Comparison of ENCODE assay signal across 8 cellular contexts in the genomic region with DNA sequence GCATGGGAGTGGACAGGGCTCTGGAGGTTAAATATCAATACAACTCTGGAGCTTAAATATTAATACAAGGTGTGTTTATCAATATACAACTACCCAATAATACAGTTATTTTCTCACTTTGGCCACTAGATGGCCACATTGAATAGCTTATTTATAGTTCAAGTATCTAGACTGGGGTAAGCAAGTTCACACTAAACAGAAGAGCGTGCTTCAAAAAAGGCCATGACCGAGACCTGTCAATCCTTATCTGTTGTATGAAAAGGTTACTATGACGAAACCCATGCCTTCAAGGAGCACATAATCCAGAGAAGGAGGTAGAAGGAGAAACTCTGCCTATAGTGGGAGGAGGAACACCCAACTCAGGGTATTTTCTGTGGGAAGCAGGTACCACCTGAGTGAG. TPM values are rescaled to one million over a fixed set of nuclear protein-coding genes. Genes with fewer than 3 reads are reported as not detected.
DNase-seq lines count a peak whose midpoint lies in the region; ATAC-seq, FAIRE-seq and TF ChIP-seq lines count a peak whose summit lies in the region.
"Had no signal": no experiment of that assay in that cellular context is flagged by ENCODE, and none has a peak within 500 bp of the region (broad histone marks: within the 10 kb centered on the region; RNA-seq: fewer than 3 reads in every experiment).

No MANE protein-coding gene starts in this region.

- H3K4me3 ChIP-seq in keratinocyte (ENCODE audit: control insufficient read depth in 2 of 3, extremely low read depth in 1 of 3, insufficient read depth in 2 of 3, low read depth in 1 of 3, low read length in 3 of 3) (no peak overlapping the region), testis (no peak overlapping the region)

- no peak overlapping the region for H3K4me3 Mint-ChIP-seq in brain

- H3K9me3 Mint-ChIP-seq in brain, result no peaks in the 10 kb centered on the region

- dilution Hi-C loops in keratinocyte (cut with MboI; ENCODE audit: extremely low pct_ligation_motif_present, low sequenced_read_pairs), result loop anchor here (25.0 kb wide), 1 partner anchor 226 kb away; a partner anchor contains a TSS

- H3K27ac ChIP-seq in keratinocyte (ENCODE audit: control insufficient read depth, insufficient read depth, low read length) (peak overlapping the region; percentile 93), testis (no peak overlapping the region)

- H3K36me3 ChIP-seq in keratinocyte (ENCODE audit: control insufficient read depth in 2 of 2, extremely low read depth in 1 of 2, insufficient read depth in 2 of 2, low read length in 2 of 2) (no peaks in the 10 kb centered on the region), testis (ENCODE audit: low read depth, missing control alignments) (no peaks in the 10 kb centered on the region)

- no peak for TF ChIP-seq POLR2A in testis (IDR thresholded peaks at IDR 0.05)

- H3K9me3 ChIP-seq in keratinocyte (ENCODE audit: control insufficient read depth, low read depth, low read length), result no peaks in the 10 kb centered on the region
- no peaks in the 10 kb centered on the region for H3K9me3 ChIP-seq in testis

- H3K27me3 Mint-ChIP-seq in brain, result no peaks in the 10 kb centered on the region

- TF ChIP-seq CTCF in brain (conservative IDR thresholded peaks at IDR 0.05) (peak; percentile 81 to 82), keratinocyte (optimal IDR thresholded peaks at IDR 0.05 in 1 of 3, IDR thresholded peaks at IDR 0.05 in 1 of 3, conservative IDR thresholded peaks at IDR 0.05 in 1 of 3; ENCODE audit: extremely low read depth in 1 of 3, insufficient read depth in 2 of 3, low read length in 3 of 3) (peak in 2 of 3 experiments; percentile 38 to 52), testis (IDR thresholded peaks at IDR 0.05) (peak; percentile 54 to 76 (median 76))

- H3K9ac ChIP-seq in keratinocyte (ENCODE audit: control insufficient read depth, extremely low read depth, insufficient read depth, low read length), result no peak overlapping the region

- H3K27me3 ChIP-seq in keratinocyte (ENCODE audit: control insufficient read depth, extremely low read depth, insufficient read depth, low read length) (no peaks in the 10 kb centered on the region), testis (no peaks in the 10 kb centered on the region)

- 24 to 38% methylated on average over 3 of the region's 3 CpGs for WGBS in testis, 2 donors

- H3K4me1 Mint-ChIP-seq in brain, result peaks cover 24% of the 10 kb centered on the region

- H3K4me2 ChIP-seq in keratinocyte (ENCODE audit: control insufficient read depth, extremely low read depth, insufficient read depth, low read depth, low read length), result peak overlapping the region; percentile 11

- DNase-seq in EL (peak; percentile 67), NCI-H748 treated with DMSO at 0.1 percent for 48 hours (lab: John Stamatoyannopoulos, UW) (peak; percentile 23), keratinocyte (ENCODE audit: low read depth, low spot score) (peak; percentile 56), testis (no peak)

- no peak overlapping the region for H2AFZ ChIP-seq in keratinocyte (ENCODE audit: control insufficient read depth, low read length)

- H3K4me1 ChIP-seq in keratinocyte (ENCODE audit: control insufficient read depth, extremely low read depth, insufficient read depth, low read length) (peaks cover 64% of the 10 kb centered on the region), testis (peaks cover 7% of the 10 kb centered on the region)

- peak; percentile 71 for FAIRE-seq in keratinocyte (lab: Jason Lieb, UNC)
- FAIRE-seq: colon had no signal

- no peaks in the 10 kb centered on the region for H3K36me3 Mint-ChIP-seq in brain

- H3K9me1 ChIP-seq in keratinocyte (ENCODE audit: control insufficient read depth, extremely low read depth, insufficient read depth, low read length), result no peaks in the 10 kb centered on the region

- H3K79me2 ChIP-seq in keratinocyte (ENCODE audit: control insufficient read depth, insufficient read depth, low read length), result no peaks in the 10 kb centered on the region

- H4K20me1 ChIP-seq in keratinocyte (ENCODE audit: control insufficient read depth, extremely low read depth, insufficient read depth, low read length), result no peaks in the 10 kb centered on the region

- intact Hi-C loops in testis (cut with DNase I; ENCODE audit: low total_unique reads), result loop anchor here (10.0 kb wide), 1 partner anchor 224 kb away; no protein-coding TSS in a partner anchor

- peak; percentile 81 for ATAC-seq in GM19463 (IDR thresholded peaks at IDR 0.05; ENCODE audit: unreplicated experiment)
- ATAC-seq in HG03457 (IDR thresholded peaks at IDR 0.05; ENCODE audit: unreplicated experiment), result peak; percentile 85

- no peak overlapping the region for H3K27ac Mint-ChIP-seq in brain

RNA-seq across cellular contexts. Expression of a gene that starts 29.1 kb away (rescaled TPM):
- polyA plus RNA-seq in brain (ENCODE audit: insufficient read depth, low read depth, low replicate concordance) (2.7 TPM), keratinocyte (5.2 to 8.3 TPM (median 7.3 TPM) in 3 replicates), testis (ENCODE audit: insufficient read depth, low read depth, low replicate concordance) (5.8 TPM)
- 3.7 TPM for polyA plus RNA-seq in keratinocyte (2011; ENCODE audit: low read depth)
- polyA plus RNA-seq in keratinocyte (2011; cell fraction: cytosol; rRNA removed), result 2.0 and 6.1 TPM in 2 replicates
- 8.0 and 10.0 TPM in 2 replicates for polyA plus RNA-seq in keratinocyte (2011; cell fraction: nucleus; rRNA removed)
- polyA plus RNA-seq in keratinocyte (2012; ENCODE audit: low replicate concordance), result 3.6 and 6.4 TPM in 2 replicates
- polyA minus RNA-seq in keratinocyte, result 13.1 to 28.4 TPM (median 22.4 TPM) in 3 replicates
- polyA minus RNA-seq in keratinocyte (2011; cell fraction: cytosol; rRNA and poly(A)+ RNA removed), result 9.0 TPM
- polyA minus RNA-seq in keratinocyte (2011; cell fraction: nucleus; rRNA and poly(A)+ RNA removed), result 10.2 and 19.5 TPM in 2 replicates
- 10 to 100 TPM; 20.0 to 26.2 TPM for total RNA-seq in testis

RNA-seq across cellular contexts. Expression of a gene that starts 29.1 kb away (rescaled TPM):
- polyA plus RNA-seq in brain (ENCODE audit: insufficient read depth, low read depth, low replicate concordance) (16.2 TPM), keratinocyte (33.4 to 65.0 TPM (median 48.4 TPM) in 3 replicates), testis (ENCODE audit: insufficient read depth, low read depth, low replicate concordance) (25.8 TPM)
- 15.3 TPM for polyA plus RNA-seq in keratinocyte (2011; ENCODE audit: low read depth)
- polyA plus RNA-seq in keratinocyte (2011; cell fraction: cytosol; rRNA removed), result 31.8 and 54.4 TPM in 2 replicates
- 23.5 and 27.7 TPM in 2 replicates for polyA plus RNA-seq in keratinocyte (2011; cell fraction: nucleus; rRNA removed)
- 22.1 and 36.1 TPM in 2 replicates for polyA plus RNA-seq in keratinocyte (2012; ENCODE audit: low replicate concordance)
- polyA minus RNA-seq in keratinocyte, result 26.1 to 46.6 TPM (median 33.7 TPM) in 3 replicates
- 42.2 TPM for polyA minus RNA-seq in keratinocyte (2011; cell fraction: cytosol; rRNA and poly(A)+ RNA removed)
- 13.8 and 23.7 TPM in 2 replicates for polyA minus RNA-seq in keratinocyte (2011; cell fraction: nucleus; rRNA and poly(A)+ RNA removed)
- 10 to 100 TPM; 41.4 to 45.8 TPM for total RNA-seq in testis

RNA-seq across cellular contexts. Expression of a gene that starts 41.0 kb away (rescaled TPM):
- polyA plus RNA-seq in brain (ENCODE audit: insufficient read depth, low read depth, low replicate concordance) (not detected), keratinocyte (not detected in 3 replicates), testis (ENCODE audit: insufficient read depth, low read depth, low replicate concordance) (7.1 TPM)
- polyA plus RNA-seq in keratinocyte (2011; ENCODE audit: low read depth), result not detected
- not detected in 2 replicates for polyA plus RNA-seq in keratinocyte (2011; cell fraction: cytosol; rRNA removed)
- not detected in 2 replicates for polyA plus RNA-seq in keratinocyte (2011; cell fraction: nucleus; rRNA removed)
- not detected in 2 replicates for polyA plus RNA-seq in keratinocyte (2012; ENCODE audit: low replicate concordance)
- polyA minus RNA-seq in keratinocyte, result not detected in 3 replicates
- polyA minus RNA-seq in keratinocyte (2011; cell fraction: cytosol; rRNA and poly(A)+ RNA removed), result not detected
- not detected in 2 replicates for polyA minus RNA-seq in keratinocyte (2011; cell fraction: nucleus; rRNA and poly(A)+ RNA removed)
- 1 to 10 TPM; 4.3 to 5.5 TPM for total RNA-seq in testis
